ENCODE assay signal across 8 cellular contexts in genomic region chr1:32702599-32703478, GRCh38. TPM values are rescaled to one million over a fixed set of nuclear protein-coding genes. Genes with fewer than 3 reads are reported as not detected.
DNase-seq lines count a peak whose midpoint lies in the region; ATAC-seq, FAIRE-seq and TF ChIP-seq lines count a peak whose summit lies in the region.

TSS of gene SYNC (minus strand) at chr1:32702770. CDS start at chr1:32702660, 110 bp downstream.

- TF ChIP-seq RAD21 in A549 (conservative IDR thresholded peaks at IDR 0.05 in 1 of 2, IDR thresholded peaks at IDR 0.05 in 1 of 2): no peak

- CTCF ChIA-PET in A549 (lab: Yijun Ruan, JAX): interaction anchor here (3.7 to 12.8 kb wide), 2 partner anchors 9 to 73 kb away, joined by 29 to 383 read pairs; no protein-coding TSS in a partner anchor

- H3K27me3 ChIP-seq in WERI-Rb-1 (ENCODE audit: insufficient read depth, low read depth, severe bottlenecking): no peaks in the 10 kb centered on the region
- H3K27me3 ChIP-seq in esophagus squamous epithelium: peaks cover 0 to 4% (median 0%) of the 10 kb centered on the region in 4 donors

- no peak for TF ChIP-seq EP300 in A549 (IDR thresholded peaks at IDR 0.05)

- intact Hi-C loops in esophagus squamous epithelium (cut with DNase I): no loop called here

- WGBS in A549 (ENCODE audit: missing lambda C conversion rate): 0% methylated on average over 6 of the region's 70 CpGs
- WGBS in esophagus squamous epithelium, 2 donors: 0 to 9% methylated on average over 4 of the region's 70 CpGs
- WGBS in urinary bladder: under 1% methylated on average over 70 of the region's 70 CpGs

- in situ Hi-C loops in GM13976 (cut with MboI; ENCODE audit: low sequenced_read_pairs, unreplicated experiment): no loop called here

- POLR2A ChIA-PET in A549 (lab: Yijun Ruan, JAX): interaction anchor here (1.1 to 1.6 kb wide), 2 partner anchors 10 to 52 kb away, joined by 4 read pairs; partner anchors contain the start of gene RBBP4

- TF ChIP-seq POLR2A in A549 (IDR thresholded peaks at IDR 0.05; ENCODE audit: low read length): peak; percentile 7; the same call in 1 of the 2 replicates
- peak in 1 of 4 donors; percentile 37 for TF ChIP-seq POLR2A in esophagus squamous epithelium (IDR thresholded peaks at IDR 0.05)

- peak within 1 kb of the TSS; percentile 83 for H3K4me2 ChIP-seq in A549

- H3K4me1 ChIP-seq in A549: peaks cover 43% of the 10 kb centered on the region
- peaks cover 22 to 44% (median 28%) of the 10 kb centered on the region in 3 donors for H3K4me1 ChIP-seq in esophagus squamous epithelium
- no peaks in the 10 kb centered on the region for H3K4me1 ChIP-seq in urinary bladder (ENCODE audit: insufficient read depth)

- TF ChIP-seq CTCF in A549 (IDR thresholded peaks at IDR 0.05) (no peak), GM13976 (IDR thresholded peaks at IDR 0.05; ENCODE audit: borderline replicate concordance, control extremely low read depth, extremely low read depth, insufficient read depth, missing control alignments) (no peak), WERI-Rb-1 (IDR thresholded peaks at IDR 0.05; ENCODE audit: low read depth, low read length) (no peak), esophagus squamous epithelium (IDR thresholded peaks at IDR 0.05) (no peak)

- DNase-seq in A549 (ENCODE audit: low read depth in 1 of 2, low spot score in 1 of 2) (peak; percentile 56 to 69), GM13976 (ENCODE audit: low spot score) (peak; percentile 68), WERI-Rb-1 (peak; percentile 28), esophagus squamous epithelium (lab: John Stamatoyannopoulos, UW) (no peak), mucosa of gallbladder (ENCODE audit: low spot score) (no peak), NCI-H526 treated with DMSO at 0.1 percent for 48 hours (lab: John Stamatoyannopoulos, UW) (no peak)

- H3K27ac ChIP-seq in A549: peak within 1 kb of the TSS; percentile 92 to 100
- H3K27ac ChIP-seq in WERI-Rb-1: no peak within 1 kb of the TSS; the same call in 1 of the 2 replicates
- H3K27ac ChIP-seq in esophagus squamous epithelium: peak within 1 kb of the TSS; percentile 80 to 95 (median 89)
- peak within 1 kb of the TSS; percentile 34 for H3K27ac ChIP-seq in urinary bladder (ENCODE audit: low read depth)

- H3K9me3 ChIP-seq in A549: 0 out of 3 replicates have a peak, but pooled peaks cover 3% of the 10 kb centered on the region
- no peaks in the 10 kb centered on the region for H3K9me3 ChIP-seq in WERI-Rb-1 (ENCODE audit: severe bottlenecking)
- H3K9me3 ChIP-seq in esophagus squamous epithelium: no peaks in the 10 kb centered on the region

- ATAC-seq in A549 (peak; percentile 62 to 74), GM18861 (IDR thresholded peaks at IDR 0.05; ENCODE audit: unreplicated experiment) (no peak)

- peak within 1 kb of the TSS; percentile 64 for H3K4me3 ChIP-seq in A549
- H3K4me3 ChIP-seq in WERI-Rb-1 (ENCODE audit: low read depth, low read length): peak within 1 kb of the TSS; percentile 65
- H3K4me3 ChIP-seq in esophagus squamous epithelium: peak within 1 kb of the TSS; percentile 39 to 87 (median 64)
- H3K4me3 ChIP-seq in urinary bladder (ENCODE audit: low read depth, low read length): peak within 1 kb of the TSS; percentile 71

- H3K36me3 ChIP-seq in WERI-Rb-1 (no peaks in the 10 kb centered on the region), esophagus squamous epithelium (no peaks in the 10 kb centered on the region), urinary bladder (ENCODE audit: insufficient read depth) (no peaks in the 10 kb centered on the region)

- FAIRE-seq in A549 (lab: Jason Lieb, UNC): no peak

TF ChIP-seq in A549, 52 proteins besides CTCF, POLR2A, EP300 and RAD21:
- TF ChIP-seq CBX8 (IDR thresholded peaks at IDR 0.05) (no peak), GATA3 (IDR thresholded peaks at IDR 0.05; ENCODE audit: borderline replicate concordance) (0 out of 2 replicates have a peak, but pooled peaks have one; percentile 15)

RNA-seq across cellular contexts. Expression of gene SYNC, which starts in this region (rescaled TPM):
- polyA plus RNA-seq in A549 (2011; rRNA removed) (5.5 and 7.7 TPM in 2 replicates), A549 (2017; fragmentation: RNase III; extraction: RNeasy Plus Mini Kit Qiagen cat#74134 plus additional on column Dnase treatment) (10.0 to 12.0 TPM (median 11.6 TPM) in 3 replicates), urinary bladder (13.3 TPM)
- 2.8 TPM in 2 replicates for polyA plus RNA-seq in A549 (2012; cell fraction: cytosol; rRNA removed)
- polyA plus RNA-seq in A549 (2012; cell fraction: nucleus; rRNA removed): 1.5 and 4.2 TPM in 2 replicates
- 4.1 and 5.0 TPM in 2 replicates for polyA minus RNA-seq in A549 (2011; rRNA and poly(A)+ RNA removed)
- total RNA-seq in esophagus squamous epithelium (10 to 100 TPM in 2 of 4 donors, 1 to 10 TPM in 2; 2.9 to 31.7 (median 9.1) TPM), mucosa of gallbladder (17.4 TPM), urinary bladder (22.4 TPM)

Comparison
In these comparisons a context has a peak if more than half of its experiments do, and no peak if none do; other contexts are left out.
1. DNase-seq: peak in A549 (2 of 2), GM13976 (single experiment) and WERI-Rb-1 (single experiment); none in esophagus squamous epithelium (single experiment), mucosa of gallbladder (single experiment) and NCI-H526 treated with DMSO at 0.1 percent for 48 hours (single experiment).
2. Peak in every context shown above with its lines, with median percentiles within 50 percentile points of each other: H3K4me3 ChIP-seq.